Comparison of ENCODE assay signal across 1 cellular context in genomic region chr1:230708631-230709580, GRCh38.
TF ChIP-seq lines count a peak whose summit lies in the region.

No MANE protein-coding gene starts in this region.

TF ChIP-seq in HepG2, 621 proteins besides CTCF, POLR2A, EP300 and RAD21 (continued from another document and continues in another):
- no peak for TF ChIP-seq CREB3 (CRISPR knock-in tag; IDR thresholded peaks at IDR 0.05)
- TF ChIP-seq ATM (IDR thresholded peaks at IDR 0.05; ENCODE audit: borderline replicate concordance), result no peak
- no peak for TF ChIP-seq SP2 (CRISPR knock-in tag; IDR thresholded peaks at IDR 0.05)
- TF ChIP-seq MBNL3 (CRISPR knock-in tag; conservative IDR thresholded peaks at IDR 0.05), result no peak
- TF ChIP-seq NFATC3 (CRISPR knock-in tag; IDR thresholded peaks at IDR 0.05), result no peak
- no peak for TF ChIP-seq ZBTB1 (CRISPR knock-in tag; IDR thresholded peaks at IDR 0.05; ENCODE audit: borderline replicate concordance)
- TF ChIP-seq, protein P1, sequence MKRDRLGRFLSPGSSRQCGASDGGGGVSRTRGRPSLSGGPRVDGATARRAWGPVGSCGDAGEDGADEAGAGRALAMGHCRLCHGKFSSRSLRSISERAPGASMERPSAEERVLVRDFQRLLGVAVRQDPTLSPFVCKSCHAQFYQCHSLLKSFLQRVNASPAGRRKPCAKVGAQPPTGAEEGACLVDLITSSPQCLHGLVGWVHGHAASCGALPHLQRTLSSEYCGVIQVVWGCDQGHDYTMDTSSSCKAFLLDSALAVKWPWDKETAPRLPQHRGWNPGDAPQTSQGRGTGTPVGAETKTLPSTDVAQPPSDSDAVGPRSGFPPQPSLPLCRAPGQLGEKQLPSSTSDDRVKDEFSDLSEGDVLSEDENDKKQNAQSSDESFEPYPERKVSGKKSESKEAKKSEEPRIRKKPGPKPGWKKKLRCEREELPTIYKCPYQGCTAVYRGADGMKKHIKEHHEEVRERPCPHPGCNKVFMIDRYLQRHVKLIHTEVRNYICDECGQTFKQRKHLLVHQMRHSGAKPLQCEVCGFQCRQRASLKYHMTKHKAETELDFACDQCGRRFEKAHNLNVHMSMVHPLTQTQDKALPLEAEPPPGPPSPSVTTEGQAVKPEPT (CRISPR knock-in tag; IDR thresholded peaks at IDR 0.05; ENCODE audit: low read depth), result no peak
- TF ChIP-seq CREB1 (IDR thresholded peaks at IDR 0.05), result peak; percentile 51; the same call in 1 of the 2 replicates
- peak; percentile 71 for TF ChIP-seq CREB1 (CRISPR knock-in tag; IDR thresholded peaks at IDR 0.05)
- peak; percentile 99 for TF ChIP-seq BHLHE40 (IDR thresholded peaks at IDR 0.05; ENCODE audit: low read length)
- TF ChIP-seq, protein P2, sequence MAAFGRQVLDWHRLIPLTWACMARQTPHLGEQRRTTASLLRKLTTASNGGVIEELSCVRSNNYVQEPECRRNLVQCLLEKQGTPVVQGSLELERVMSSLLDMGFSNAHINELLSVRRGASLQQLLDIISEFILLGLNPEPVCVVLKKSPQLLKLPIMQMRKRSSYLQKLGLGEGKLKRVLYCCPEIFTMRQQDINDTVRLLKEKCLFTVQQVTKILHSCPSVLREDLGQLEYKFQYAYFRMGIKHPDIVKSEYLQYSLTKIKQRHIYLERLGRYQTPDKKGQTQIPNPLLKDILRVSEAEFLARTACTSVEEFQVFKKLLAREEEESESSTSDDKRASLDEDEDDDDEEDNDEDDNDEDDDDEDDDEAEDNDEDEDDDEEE (CRISPR knock-in tag; IDR thresholded peaks at IDR 0.05), result 0 out of 2 replicates have a peak, but pooled peaks have one; percentile 18
- peak; percentile 70; the same call in 1 of the 2 replicates for TF ChIP-seq ZNF468 (CRISPR knock-in tag; IDR thresholded peaks at IDR 0.05)
- TF ChIP-seq MAF1 (CRISPR knock-in tag; IDR thresholded peaks at IDR 0.05; ENCODE audit: borderline replicate concordance), result no peak
- TF ChIP-seq, protein P3, sequence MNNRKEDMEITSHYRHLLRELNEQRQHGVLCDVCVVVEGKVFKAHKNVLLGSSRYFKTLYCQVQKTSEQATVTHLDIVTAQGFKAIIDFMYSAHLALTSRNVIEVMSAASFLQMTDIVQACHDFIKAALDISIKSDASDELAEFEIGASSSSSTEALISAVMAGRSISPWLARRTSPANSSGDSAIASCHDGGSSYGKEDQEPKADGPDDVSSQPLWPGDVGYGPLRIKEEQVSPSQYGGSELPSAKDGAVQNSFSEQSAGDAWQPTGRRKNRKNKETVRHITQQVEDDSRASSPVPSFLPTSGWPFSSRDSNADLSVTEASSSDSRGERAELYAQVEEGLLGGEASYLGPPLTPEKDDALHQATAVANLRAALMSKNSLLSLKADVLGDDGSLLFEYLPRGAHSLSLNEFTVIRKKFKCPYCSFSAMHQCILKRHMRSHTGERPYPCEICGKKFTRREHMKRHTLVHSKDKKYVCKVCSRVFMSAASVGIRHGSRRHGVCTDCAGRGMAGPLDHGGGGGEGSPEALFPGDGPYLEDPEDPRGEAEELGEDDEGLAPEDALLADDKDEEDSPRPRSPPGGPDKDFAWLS (CRISPR knock-in tag; IDR thresholded peaks at IDR 0.05; ENCODE audit: borderline replicate concordance), result peak; percentile 62; the same call in 1 of the 2 replicates
- peak; percentile 83 for TF ChIP-seq ZFP91 (CRISPR knock-in tag; IDR thresholded peaks at IDR 0.05; ENCODE audit: borderline replicate concordance)
- TF ChIP-seq MLLT10 (CRISPR knock-in tag; IDR thresholded peaks at IDR 0.05), result no peak
- no peak for TF ChIP-seq ZFP41 (CRISPR knock-in tag; IDR thresholded peaks at IDR 0.05; ENCODE audit: borderline replicate concordance)
- TF ChIP-seq ZNF432 (CRISPR knock-in tag; IDR thresholded peaks at IDR 0.05; ENCODE audit: borderline replicate concordance), result no peak
- TF ChIP-seq, protein P4, sequence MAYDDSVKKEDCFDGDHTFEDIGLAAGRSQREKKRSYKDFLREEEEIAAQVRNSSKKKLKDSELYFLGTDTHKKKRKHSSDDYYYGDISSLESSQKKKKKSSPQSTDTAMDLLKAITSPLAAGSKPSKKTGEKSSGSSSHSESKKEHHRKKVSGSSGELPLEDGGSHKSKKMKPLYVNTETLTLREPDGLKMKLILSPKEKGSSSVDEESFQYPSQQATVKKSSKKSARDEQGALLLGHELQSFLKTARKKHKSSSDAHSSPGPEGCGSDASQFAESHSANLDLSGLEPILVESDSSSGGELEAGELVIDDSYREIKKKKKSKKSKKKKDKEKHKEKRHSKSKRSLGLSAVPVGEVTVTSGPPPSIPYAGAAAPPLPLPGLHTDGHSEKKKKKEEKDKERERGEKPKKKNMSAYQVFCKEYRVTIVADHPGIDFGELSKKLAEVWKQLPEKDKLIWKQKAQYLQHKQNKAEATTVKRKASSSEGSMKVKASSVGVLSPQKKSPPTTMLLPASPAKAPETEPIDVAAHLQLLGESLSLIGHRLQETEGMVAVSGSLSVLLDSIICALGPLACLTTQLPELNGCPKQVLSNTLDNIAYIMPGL (CRISPR knock-in tag; IDR thresholded peaks at IDR 0.05; ENCODE audit: borderline replicate concordance in 1 of 2, low read depth in 1 of 2), result peak in 1 of 2 experiments; percentile 71; a peak in 2 of 4 replicates
- TF ChIP-seq ZBTB33 (CRISPR knock-in tag; IDR thresholded peaks at IDR 0.05), result no peak; the same call in 1 of the 2 replicates
- peak; percentile 24; the same call in 1 of the 2 replicates for TF ChIP-seq ZNF143 (CRISPR knock-in tag; IDR thresholded peaks at IDR 0.05)
- TF ChIP-seq ZNF576 (CRISPR knock-in tag; IDR thresholded peaks at IDR 0.05), result no peak
- no peak; the same call in 1 of the 2 replicates for TF ChIP-seq TEF (CRISPR knock-in tag; IDR thresholded peaks at IDR 0.05)
- TF ChIP-seq, protein P5, sequence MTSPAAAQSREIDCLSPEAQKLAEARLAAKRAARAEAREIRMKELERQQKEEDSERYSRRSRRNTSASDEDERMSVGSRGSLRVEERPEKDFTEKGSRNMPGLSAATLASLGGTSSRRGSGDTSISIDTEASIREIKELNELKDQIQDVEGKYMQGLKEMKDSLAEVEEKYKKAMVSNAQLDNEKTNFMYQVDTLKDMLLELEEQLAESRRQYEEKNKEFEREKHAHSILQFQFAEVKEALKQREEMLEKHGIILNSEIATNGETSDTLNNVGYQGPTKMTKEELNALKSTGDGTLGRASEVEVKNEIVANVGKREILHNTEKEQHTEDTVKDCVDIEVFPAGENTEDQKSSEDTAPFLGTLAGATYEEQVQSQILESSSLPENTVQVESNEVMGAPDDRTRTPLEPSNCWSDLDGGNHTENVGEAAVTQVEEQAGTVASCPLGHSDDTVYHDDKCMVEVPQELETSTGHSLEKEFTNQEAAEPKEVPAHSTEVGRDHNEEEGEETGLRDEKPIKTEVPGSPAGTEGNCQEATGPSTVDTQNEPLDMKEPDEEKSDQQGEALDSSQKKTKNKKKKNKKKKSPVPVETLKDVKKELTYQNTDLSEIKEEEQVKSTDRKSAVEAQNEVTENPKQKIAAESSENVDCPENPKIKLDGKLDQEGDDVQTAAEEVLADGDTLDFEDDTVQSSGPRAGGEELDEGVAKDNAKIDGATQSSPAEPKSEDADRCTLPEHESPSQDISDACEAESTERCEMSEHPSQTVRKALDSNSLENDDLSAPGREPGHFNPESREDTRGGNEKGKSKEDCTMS (CRISPR knock-in tag; conservative IDR thresholded peaks at IDR 0.05), result no peak
- no peak for TF ChIP-seq XBP1 (CRISPR knock-in tag; IDR thresholded peaks at IDR 0.05)
- no peak; the same call in 1 of the 2 replicates for TF ChIP-seq ZBTB3 (CRISPR knock-in tag; IDR thresholded peaks at IDR 0.05; ENCODE audit: borderline replicate concordance, low read depth)
- TF ChIP-seq CENPT (CRISPR knock-in tag; IDR thresholded peaks at IDR 0.05; ENCODE audit: low read depth), result 0 out of 2 replicates have a peak, but pooled peaks have one; percentile 39
- TF ChIP-seq, protein P6, sequence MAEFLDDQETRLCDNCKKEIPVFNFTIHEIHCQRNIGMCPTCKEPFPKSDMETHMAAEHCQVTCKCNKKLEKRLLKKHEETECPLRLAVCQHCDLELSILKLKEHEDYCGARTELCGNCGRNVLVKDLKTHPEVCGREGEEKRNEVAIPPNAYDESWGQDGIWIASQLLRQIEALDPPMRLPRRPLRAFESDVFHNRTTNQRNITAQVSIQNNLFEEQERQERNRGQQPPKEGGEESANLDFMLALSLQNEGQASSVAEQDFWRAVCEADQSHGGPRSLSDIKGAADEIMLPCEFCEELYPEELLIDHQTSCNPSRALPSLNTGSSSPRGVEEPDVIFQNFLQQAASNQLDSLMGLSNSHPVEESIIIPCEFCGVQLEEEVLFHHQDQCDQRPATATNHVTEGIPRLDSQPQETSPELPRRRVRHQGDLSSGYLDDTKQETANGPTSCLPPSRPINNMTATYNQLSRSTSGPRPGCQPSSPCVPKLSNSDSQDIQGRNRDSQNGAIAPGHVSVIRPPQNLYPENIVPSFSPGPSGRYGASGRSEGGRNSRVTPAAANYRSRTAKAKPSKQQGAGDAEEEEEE (CRISPR knock-in tag; IDR thresholded peaks at IDR 0.05; ENCODE audit: borderline replicate concordance), result peak; percentile 75; the same call in 1 of the 2 replicates
- TF ChIP-seq RBFOX2 (IDR thresholded peaks at IDR 0.05; ENCODE audit: low read depth, low read length), result peak; percentile 9; the same call in 1 of the 2 replicates
- TF ChIP-seq POGZ (CRISPR knock-in tag; IDR thresholded peaks at IDR 0.05), result peak; percentile 89
- no peak for TF ChIP-seq ZFP82 (CRISPR knock-in tag; IDR thresholded peaks at IDR 0.05; ENCODE audit: borderline replicate concordance)
- TF ChIP-seq ZNF761 (CRISPR knock-in tag; conservative IDR thresholded peaks at IDR 0.05), result 0 out of 2 replicates have a peak, but pooled peaks have one; percentile 43
- TF ChIP-seq HOXA5 (CRISPR knock-in tag; IDR thresholded peaks at IDR 0.05), result no peak; the same call in 1 of the 2 replicates
- no peak; the same call in 1 of the 2 replicates for TF ChIP-seq ATF7 (IDR thresholded peaks at IDR 0.05)
- TF ChIP-seq ATF7 (CRISPR knock-in tag; IDR thresholded peaks at IDR 0.05), result peak; percentile 84
- TF ChIP-seq ZNF883 (CRISPR knock-in tag; IDR thresholded peaks at IDR 0.05; ENCODE audit: not compliant biosample characterization), result peak; percentile 83
- TF ChIP-seq HDAC1 (CRISPR knock-in tag; IDR thresholded peaks at IDR 0.05), result peak; percentile 99
- 0 out of 2 replicates have a peak, but pooled peaks have one; percentile 69 for TF ChIP-seq ZNF816 (CRISPR knock-in tag; IDR thresholded peaks at IDR 0.05; ENCODE audit: borderline replicate concordance)
- no peak; the same call in 1 of the 2 replicates for TF ChIP-seq ZNF547 (CRISPR knock-in tag; IDR thresholded peaks at IDR 0.05)
- no peak for TF ChIP-seq BRF2 (CRISPR knock-in tag; IDR thresholded peaks at IDR 0.05)
- peak; percentile 76; the same call in 1 of the 2 replicates for TF ChIP-seq KAT8 (CRISPR knock-in tag; IDR thresholded peaks at IDR 0.05)
- TF ChIP-seq ZKSCAN5 (CRISPR knock-in tag; IDR thresholded peaks at IDR 0.05), result no peak
